In genomic region chr13:45370922-45371406, GRCh38 we compare ENCODE assay signal across 9 cellular contexts. TPM values are rescaled to one million over a fixed set of nuclear protein-coding genes. Genes with fewer than 3 reads are reported as not detected.
A peak's percentile ranks its signal among the peaks of the same experiment; 100 is the strongest.
DNase-seq lines count a peak whose midpoint lies in the region; ATAC-seq and TF ChIP-seq lines count a peak whose summit lies in the region.
"Had no signal": no experiment of that assay in that cellular context is flagged by ENCODE, and none has a peak within 500 bp of the region (broad histone marks: within the 10 kb centered on the region; RNA-seq: fewer than 3 reads in every experiment).

No MANE protein-coding gene starts in this region.

- TF ChIP-seq EP300 in esophagus muscularis mucosa (IDR thresholded peaks at IDR 0.05), result no peak

- H3K9me3 ChIP-seq in CD4-positive, alpha-beta T cell (ENCODE audit: control insufficient read depth, low read length), result no peaks in the 10 kb centered on the region
- H3K9me3 ChIP-seq in MG63 (no peaks in the 10 kb centered on the region; the same call in 1 of the 2 replicates), esophagus muscularis mucosa (no peaks in the 10 kb centered on the region)

- 26% methylated on average over 27 of the region's 30 CpGs for whole genome bisulfite sequencing in esophagus muscularis mucosa

- intact Hi-C loops in CD4-positive, alpha-beta T cell (cut with DNase I, micrococcal nuclease), result loop anchor here (2.0 to 5.0 kb wide), 3 partner anchors 39 to 120 kb away; partner anchors contain the start of gene SLC25A30 (in 1 of the 2)
- intact Hi-C loops in esophagus muscularis mucosa (cut with DNase I), result loop anchor here (5.0 kb wide), 1 partner anchor 96 kb away; no protein-coding TSS in a partner anchor

- H3K4me3 ChIP-seq in MG63 (no peak overlapping the region), esophagus muscularis mucosa (peak overlapping the region; percentile 3 to 39 (median 21))

- TF ChIP-seq POLR2A in esophagus muscularis mucosa (IDR thresholded peaks at IDR 0.05; ENCODE audit: low read depth), result no peak

- POLR2A ChIA-PET in CD4-positive, alpha-beta T cell (lab: Charles Lee), result interaction anchor here (1.4 to 7.4 kb wide), 4 partner anchors 14 to 47 kb away, joined by 4 to 81 read pairs (median 12); partner anchors contain the start of genes SLC25A30 and TPT1

- H3K4me3 Mint-ChIP-seq in CD4-positive, alpha-beta T cell, result no peak overlapping the region
- no peak overlapping the region for H3K4me3 Mint-ChIP-seq in activated T-cell treated with anti-CD3 and anti-CD28 coated beads, Interleukin-2, amount 50 U/mL, for 24 hours
- peak overlapping the region in 4 of 8 donors; percentile 7 to 56 (median 27) for H3K4me3 Mint-ChIP-seq in naive B cell
- H3K4me3 Mint-ChIP-seq in stimulated activated naive B cell treated with anti-CD40 and anti-IgM and Interleukin-4, amounts not matched to agents 10 μg/mL and 1 μg/mL and 100 μg/mL, for 72 hours, result peak overlapping the region; percentile 11 to 25
- H3K4me3 Mint-ChIP-seq: stimulated activated naive CD8-positive, alpha-beta T cell treated with anti-CD3 and anti-CD28 coated beads, Interleukin-15, Interleukin-2, amounts not matched to agents 100 ng/mL and 50 ng/mL, for 24 hours had no signal

- H3K27me3 Mint-ChIP-seq in CD4-positive, alpha-beta T cell, result no peaks in the 10 kb centered on the region
- no peaks in the 10 kb centered on the region for H3K27me3 Mint-ChIP-seq in activated T-cell treated with anti-CD3 and anti-CD28 coated beads, Interleukin-2, amount 50 U/mL, for 24 hours
- H3K27me3 Mint-ChIP-seq in naive B cell, result no peaks in the 10 kb centered on the region
- no peaks in the 10 kb centered on the region for H3K27me3 Mint-ChIP-seq in stimulated activated naive B cell treated with anti-CD40 and anti-IgM and Interleukin-4, amounts not matched to agents 10 μg/mL and 1 μg/mL and 100 μg/mL, for 72 hours
- H3K27me3 Mint-ChIP-seq: stimulated activated naive CD8-positive, alpha-beta T cell treated with anti-CD3 and anti-CD28 coated beads, Interleukin-15, Interleukin-2, amounts not matched to agents 100 ng/mL and 50 ng/mL, for 24 hours had no signal

- no peak for ATAC-seq in CD4-positive, alpha-beta T cell (ENCODE audit: poor library complexity)
- ATAC-seq in naive B cell (ENCODE audit: low read depth in 2 of 2), result peak in 1 of 2 donors; percentile 34
- peak; percentile 23 to 30 for ATAC-seq in stimulated activated naive B cell treated with anti-CD40 and anti-IgM and Interleukin-4, amounts not matched to agents 10 μg/mL and 1 μg/mL and 100 μg/mL, for 72 hours (replicated peaks)
- ATAC-seq in HG02840 (IDR thresholded peaks at IDR 0.05; ENCODE audit: low FRiP score, unreplicated experiment), result no peak

- no peak overlapping the region for H3K27ac ChIP-seq in CD4-positive, alpha-beta T cell (ENCODE audit: low read depth, low read length)
- peak overlapping the region in 2 of 4 donors; percentile 35 to 36 for H3K27ac ChIP-seq in esophagus muscularis mucosa (replicated peaks in 1 of 4)

- no peaks in the 10 kb centered on the region for H3K27me3 ChIP-seq in CD4-positive, alpha-beta T cell (ENCODE audit: control insufficient read depth, insufficient read depth, low read length)
- H3K27me3 ChIP-seq in MG63 (no peaks in the 10 kb centered on the region), esophagus muscularis mucosa (no peaks in the 10 kb centered on the region)

- H3K4me1 Mint-ChIP-seq in CD4-positive, alpha-beta T cell (ENCODE audit: low read depth), result peaks cover 58% of the 10 kb centered on the region
- H3K4me1 Mint-ChIP-seq in activated T-cell treated with anti-CD3 and anti-CD28 coated beads, Interleukin-2, amount 50 U/mL, for 24 hours (ENCODE audit: low read depth), result peaks cover 45% of the 10 kb centered on the region
- H3K4me1 Mint-ChIP-seq in naive B cell, result peaks cover 27 to 34% (median 34%) of the 10 kb centered on the region in 3 donors
- H3K4me1 Mint-ChIP-seq in stimulated activated naive B cell treated with anti-CD40 and anti-IgM and Interleukin-4, amounts not matched to agents 10 μg/mL and 1 μg/mL and 100 μg/mL, for 72 hours, result peaks cover 17 to 35% of the 10 kb centered on the region in 2 donors

- peak; percentile 98 for TF ChIP-seq CTCF in CD4-positive, alpha-beta T cell (IDR thresholded peaks at IDR 0.05)
- TF ChIP-seq CTCF in esophagus muscularis mucosa (IDR thresholded peaks at IDR 0.05), result peak in 2 of 3 experiments; percentile 78 to 91

- no peaks in the 10 kb centered on the region for H3K9me3 Mint-ChIP-seq in CD4-positive, alpha-beta T cell
- no peaks in the 10 kb centered on the region for H3K9me3 Mint-ChIP-seq in activated T-cell treated with anti-CD3 and anti-CD28 coated beads, Interleukin-2, amount 50 U/mL, for 24 hours
- no peaks in the 10 kb centered on the region for H3K9me3 Mint-ChIP-seq in naive B cell
- H3K9me3 Mint-ChIP-seq in stimulated activated naive B cell treated with anti-CD40 and anti-IgM and Interleukin-4, amounts not matched to agents 10 μg/mL and 1 μg/mL and 100 μg/mL, for 72 hours, result no peaks in the 10 kb centered on the region
- H3K9me3 Mint-ChIP-seq: stimulated activated naive CD8-positive, alpha-beta T cell treated with anti-CD3 and anti-CD28 coated beads, Interleukin-15, Interleukin-2, amounts not matched to agents 100 ng/mL and 50 ng/mL, for 24 hours had no signal

- H3K36me3 ChIP-seq in MG63 (no peaks in the 10 kb centered on the region), esophagus muscularis mucosa (peaks cover 0 to 16% (median 6%) of the 10 kb centered on the region in 4 donors)

- peaks cover 5% of the 10 kb centered on the region for H3K36me3 Mint-ChIP-seq in CD4-positive, alpha-beta T cell (ENCODE audit: low read depth)
- peaks cover 11% of the 10 kb centered on the region for H3K36me3 Mint-ChIP-seq in activated T-cell treated with anti-CD3 and anti-CD28 coated beads, Interleukin-2, amount 50 U/mL, for 24 hours (ENCODE audit: low read depth)
- peaks cover 0 to 7% of the 10 kb centered on the region in 2 donors for H3K36me3 Mint-ChIP-seq in naive B cell
- H3K36me3 Mint-ChIP-seq in stimulated activated naive B cell treated with anti-CD40 and anti-IgM and Interleukin-4, amounts not matched to agents 10 μg/mL and 1 μg/mL and 100 μg/mL, for 72 hours, result peaks cover 7 to 23% of the 10 kb centered on the region in 2 donors

- CTCF ChIA-PET in CD4-positive, alpha-beta T cell (lab: Charles Lee), result interaction anchor here (0.6 to 3.5 kb wide), 15 partner anchors 9 to 120 kb away, joined by 3 to 27 read pairs (median 4); partner anchors contain the start of genes COG3, SLC25A30 and TPT1

- H3K4me1 ChIP-seq in esophagus muscularis mucosa, result peaks cover 15 to 24% (median 17%) of the 10 kb centered on the region in 4 donors

- H3K27ac Mint-ChIP-seq in CD4-positive, alpha-beta T cell, result no peak overlapping the region
- no peak overlapping the region for H3K27ac Mint-ChIP-seq in activated T-cell treated with anti-CD3 and anti-CD28 coated beads, Interleukin-2, amount 50 U/mL, for 24 hours
- peak overlapping the region in 1 of 6 donors; percentile 24 for H3K27ac Mint-ChIP-seq in naive B cell
- H3K27ac Mint-ChIP-seq in stimulated activated naive B cell treated with anti-CD40 and anti-IgM and Interleukin-4, amounts not matched to agents 10 μg/mL and 1 μg/mL and 100 μg/mL, for 72 hours, result no peak overlapping the region
- H3K27ac Mint-ChIP-seq: stimulated activated naive CD8-positive, alpha-beta T cell treated with anti-CD3 and anti-CD28 coated beads, Interleukin-15, Interleukin-2, amounts not matched to agents 100 ng/mL and 50 ng/mL, for 24 hours had no signal

- peak; percentile 26 to 63 (median 40) for DNase-seq in CD4-positive, alpha-beta T cell
- DNase-seq in MG63, result peak; percentile 77
- peak; percentile 70 for DNase-seq in activated T-cell treated with anti-CD3 and anti-CD28 coated beads, Interleukin-2, amount 50 U/mL, for 24 hours
- DNase-seq in esophagus muscularis mucosa (ENCODE audit: extremely low spot score), result no peak
- DNase-seq in naive B cell, result peak; percentile 42
- DNase-seq in stimulated activated naive B cell treated with anti-CD40 and anti-IgM and Interleukin-4, amounts not matched to agents 10 μg/mL and 1 μg/mL and 100 μg/mL, for 72 hours, result no peak
- no peak for DNase-seq in SKM-1 treated with dmso at 0.1 percent for 144 hours (lab: John Stamatoyannopoulos, UW; ENCODE audit: unreplicated experiment)

RNA-seq across cellular contexts. Expression of gene TPT1, which starts 30.0 kb away (rescaled TPM):
- total RNA-seq in CD4-positive, alpha-beta T cell, result 1,000 to 10,000 TPM; 8,742 to 8,834 TPM
- 1,247 and 1,897 TPM in 2 replicates for total RNA-seq in MG63 (2014; rRNA removed; shearing (Covaris generic); ENCODE audit: low replicate concordance)
- total RNA-seq in esophagus muscularis mucosa, result 1,000 to 10,000 TPM; 1,985 to 5,244 (median 2,921) TPM
- polyA plus RNA-seq in naive B cell (ENCODE audit: low read depth in 6 of 6), result 1,000 to 10,000 TPM; 1,189 to 2,468 (median 2,211) TPM

RNA-seq across cellular contexts. Expression of gene SLC25A30, which starts 47.2 kb away (rescaled TPM):
- total RNA-seq in CD4-positive, alpha-beta T cell, result 10 to 100 TPM; 23.2 to 28.6 TPM
- 4.2 and 14.0 TPM in 2 replicates for total RNA-seq in MG63 (2014; rRNA removed; shearing (Covaris generic); ENCODE audit: low replicate concordance)
- total RNA-seq in esophagus muscularis mucosa, result 10 to 100 TPM in 3 of 4 donors, 1 to 10 TPM in 1; 8.8 to 13.4 (median 10.3) TPM
- polyA plus RNA-seq in naive B cell (ENCODE audit: low read depth in 6 of 6), result 1 to 10 TPM in 5 of 6 donors, not detected in 1; 2.5 to 4.0 (median 3.1) TPM

Comparison
In these comparisons a context has a peak if more than half of its experiments do, and no peak if none do; other contexts are left out.
1. ATAC-seq: peak in stimulated activated naive B cell treated with anti-CD40 and anti-IgM and Interleukin-4, amounts not matched to agents 10 μg/mL and 1 μg/mL and 100 μg/mL, for 72 hours (2 of 2); none in CD4-positive, alpha-beta T cell (single experiment) and HG02840 (single experiment).
2. DNase-seq: peak in CD4-positive, alpha-beta T cell (10 of 10), MG63 (single experiment), activated T-cell treated with anti-CD3 and anti-CD28 coated beads, Interleukin-2, amount 50 U/mL, for 24 hours (single experiment) and naive B cell (single experiment); none in esophagus muscularis mucosa (single experiment), stimulated activated naive B cell treated with anti-CD40 and anti-IgM and Interleukin-4, amounts not matched to agents 10 μg/mL and 1 μg/mL and 100 μg/mL, for 72 hours (single experiment) and SKM-1 treated with dmso at 0.1 percent for 144 hours (single experiment).
3. H3K4me3 Mint-ChIP-seq: peak in stimulated activated naive B cell treated with anti-CD40 and anti-IgM and Interleukin-4, amounts not matched to agents 10 μg/mL and 1 μg/mL and 100 μg/mL, for 72 hours (2 of 2); none in CD4-positive, alpha-beta T cell (single experiment) and activated T-cell treated with anti-CD3 and anti-CD28 coated beads, Interleukin-2, amount 50 U/mL, for 24 hours (single experiment).